In genomic region chr18:13035249-13035914, GRCh38 we compare ENCODE assay signal across 21 cellular contexts. TPM values are rescaled to one million over a fixed set of nuclear protein-coding genes. Genes with fewer than 3 reads are reported as not detected.
DNase-seq lines count a peak whose midpoint lies in the region; ATAC-seq and TF ChIP-seq lines count a peak whose summit lies in the region.
"Had no signal": no experiment of that assay in that cellular context is flagged by ENCODE, and none has a peak within 500 bp of the region (broad histone marks: within the 10 kb centered on the region; RNA-seq: fewer than 3 reads in every experiment).

No MANE protein-coding gene starts in this region.

- no peak overlapping the region for H3K27ac ChIP-seq in BLaER1
- H3K27ac ChIP-seq: cardiac muscle cell, heart right ventricle had no signal

- no peaks in the 10 kb centered on the region for H3K9me3 Mint-ChIP-seq in HFFc6
- no peaks in the 10 kb centered on the region for H3K9me3 Mint-ChIP-seq in stimulated activated effector memory CD8-positive, alpha-beta T cell treated with anti-CD3 and anti-CD28 coated beads, Interleukin-12 subunit alpha, Interleukin-12 subunit beta, amount 100 ng/mL, for 72 hours
- H3K9me3 Mint-ChIP-seq: nephron had no signal

- peak overlapping the region; percentile 34; the same call in 1 of the 2 replicates for H3K4me3 Mint-ChIP-seq in HFFc6
- no peak overlapping the region for H3K4me3 Mint-ChIP-seq in stimulated activated effector memory CD8-positive, alpha-beta T cell treated with anti-CD3 and anti-CD28 coated beads, Interleukin-12 subunit alpha, Interleukin-12 subunit beta, amount 100 ng/mL, for 72 hours
- H3K4me3 Mint-ChIP-seq: nephron had no signal

- peaks cover 3% of the 10 kb centered on the region for H3K27me3 Mint-ChIP-seq in HFFc6 (ENCODE audit: insufficient read depth)

- no peak overlapping the region for H3K9ac ChIP-seq in BLaER1

- peaks cover 32% of the 10 kb centered on the region for H3K4me1 Mint-ChIP-seq in HFFc6 (ENCODE audit: low read depth)
- H3K4me1 Mint-ChIP-seq in stimulated activated effector memory CD8-positive, alpha-beta T cell treated with anti-CD3 and anti-CD28 coated beads, Interleukin-12 subunit alpha, Interleukin-12 subunit beta, amount 100 ng/mL, for 72 hours: peaks cover 19% of the 10 kb centered on the region
- H3K4me1 Mint-ChIP-seq: nephron had no signal

- peak overlapping the region; percentile 41 for H3K4me2 ChIP-seq in BLaER1

- TF ChIP-seq CTCF in HFFc6 (IDR thresholded peaks at IDR 0.05): no peak

- peak overlapping the region; percentile 58 for H3K27ac Mint-ChIP-seq in HFFc6
- no peak overlapping the region for H3K27ac Mint-ChIP-seq in stimulated activated effector memory CD8-positive, alpha-beta T cell treated with anti-CD3 and anti-CD28 coated beads, Interleukin-12 subunit alpha, Interleukin-12 subunit beta, amount 100 ng/mL, for 72 hours
- H3K27ac Mint-ChIP-seq: nephron had no signal

- no peaks in the 10 kb centered on the region for H3K27me3 ChIP-seq in BLaER1
- H3K27me3 ChIP-seq: cardiac muscle cell, heart right ventricle had no signal

- peaks cover 27% of the 10 kb centered on the region for H3K9me3 ChIP-seq in BLaER1
- H3K9me3 ChIP-seq: heart right ventricle had no signal

- H3K4me3 ChIP-seq in BLaER1: no peak overlapping the region
- H3K4me3 ChIP-seq: cardiac muscle cell, heart right ventricle had no signal

- DNase-seq in HFFc6 (peak; percentile 38), amniotic stem cell (lab: John Stamatoyannopoulos, UW) (peak; percentile 36), hepatic stellate cell (ENCODE audit: low spot score) (peak; percentile 48), HuH-7 (ENCODE audit: low spot score) (no peak)
- DNase-seq in activated CD8-positive, alpha-beta memory T cell treated with anti-CD3 and anti-CD28 coated beads for 24 hours: no peak
- DNase-seq in stimulated activated effector memory CD8-positive, alpha-beta T cell treated with anti-CD3 and anti-CD28 coated beads, Interleukin-12 subunit alpha, Interleukin-12 subunit beta, amount 100 ng/mL, for 72 hours (ENCODE audit: low spot score in 2 of 2): no peak
- DNase-seq: activated gamma-delta T cell treated with Interleukin-2 at 50 U/mL for 16 hours; amygdala; dermis blood vessel endothelial cell; DMS79; heart right ventricle; left ventricle myocardium superior; NCI-H1930; SHP77; stimulated activated CD4-positive, alpha-beta T cell treated with anti-CD3 and anti-CD28 coated beads, Interleukin-15, amount 100 ng/mL, for 24 hours; stimulated activated CD8-positive, alpha-beta memory T cell treated with anti-CD3 and anti-CD28 coated beads, Interleukin-4, amount 100 ng/mL, for 48 hours; T-helper 1 cell had no signal

- peaks cover 35% of the 10 kb centered on the region for H3K36me3 Mint-ChIP-seq in HFFc6 (ENCODE audit: low read depth)
- peaks cover 92% of the 10 kb centered on the region for H3K36me3 Mint-ChIP-seq in stimulated activated effector memory CD8-positive, alpha-beta T cell treated with anti-CD3 and anti-CD28 coated beads, Interleukin-12 subunit alpha, Interleukin-12 subunit beta, amount 100 ng/mL, for 72 hours

- no peak for ATAC-seq in stimulated activated effector memory CD8-positive, alpha-beta T cell treated with anti-CD3 and anti-CD28 coated beads, Interleukin-12 subunit alpha, Interleukin-12 subunit beta, amount 100 ng/mL, for 72 hours
- ATAC-seq: left ventricle myocardium superior, sciatic nerve had no signal

- H3K4me1 ChIP-seq in BLaER1: peaks cover 18% of the 10 kb centered on the region
- H3K4me1 ChIP-seq: heart right ventricle had no signal

- H4K20me1 ChIP-seq in BLaER1: no peaks in the 10 kb centered on the region

- H3K36me3 ChIP-seq in BLaER1: peaks cover 91% of the 10 kb centered on the region

RNA-seq across cellular contexts. Expression of gene CEP192, which starts 44.2 kb away (rescaled TPM):
- total RNA-seq in HFFc6 (2021; fragmentation: NEBNext Ultra II Directional; extraction: Animal tissue kit (Norgen Biotek cat#: 25700)): 10 to 100 TPM; 15.1 to 21.0 (median 18.4) TPM

Comparison
In these comparisons a context has a peak if more than half of its experiments do, and no peak if none do; other contexts are left out.
1. DNase-seq: peak in HFFc6 (single experiment), amniotic stem cell (single experiment) and hepatic stellate cell (single experiment); none in activated CD8-positive, alpha-beta memory T cell treated with anti-CD3 and anti-CD28 coated beads for 24 hours (single experiment), stimulated activated effector memory CD8-positive, alpha-beta T cell treated with anti-CD3 and anti-CD28 coated beads, Interleukin-12 subunit alpha, Interleukin-12 subunit beta, amount 100 ng/mL, for 72 hours (0 of 2) and HuH-7 (single experiment).